ENCODE assay signal across 28 cellular contexts in the genomic region with DNA sequence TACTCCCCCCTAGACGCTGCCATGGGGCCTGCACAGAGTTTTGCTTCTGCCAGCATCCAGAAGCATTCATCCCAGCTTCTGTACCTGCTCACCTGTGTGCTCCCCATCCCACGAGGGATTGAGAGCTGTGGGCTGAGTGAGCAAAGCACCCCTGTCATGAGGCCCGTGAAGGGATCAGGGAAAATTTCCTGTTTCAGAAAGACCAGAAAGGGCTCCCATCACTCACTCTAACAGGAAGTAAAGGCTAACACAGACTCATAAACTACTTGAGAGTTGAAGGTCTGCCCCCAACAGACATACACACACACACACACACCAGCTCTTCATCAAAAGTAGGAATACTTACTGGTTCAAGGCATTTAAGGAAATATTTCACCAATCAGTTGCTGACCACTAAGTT.
"Had no signal": no experiment of that assay in that cellular context is flagged by ENCODE, and none has a peak within 500 bp of the region (broad histone marks: within the 10 kb centered on the region; RNA-seq: fewer than 3 reads in every experiment).

No MANE protein-coding gene starts in this region.

- H3K4me1 Mint-ChIP-seq: immature natural killer cell; naive thymus-derived CD4-positive, alpha-beta T cell; stimulated activated effector memory CD8-positive, alpha-beta T cell treated with anti-CD3 and anti-CD28 coated beads, Interleukin-12 subunit alpha, Interleukin-12 subunit beta, amount 100 ng/mL, for 72 hours had no signal

- H3K36me3 Mint-ChIP-seq: immature natural killer cell; naive thymus-derived CD4-positive, alpha-beta T cell; natural killer cell treated with Interleukin-12 subunit alpha and Interleukin-12 subunit beta and Interleukin-15 and Interleukin-18, amount 100 ng/mL, for 72 hours; stimulated activated effector memory CD8-positive, alpha-beta T cell treated with anti-CD3 and anti-CD28 coated beads, Interleukin-12 subunit alpha, Interleukin-12 subunit beta, amount 100 ng/mL, for 72 hours; type B pancreatic cell had no signal

- H3K27me3 ChIP-seq: heart right ventricle, hepatocyte, left lung, pancreas, sigmoid colon, spleen, tibial nerve, uterus had no signal

- ATAC-seq: heart right ventricle; left colon; left lung; lower lobe of right lung; mucosa of descending colon; naive thymus-derived CD4-positive, alpha-beta T cell; natural killer cell treated with Interleukin-12 subunit alpha and Interleukin-12 subunit beta and Interleukin-15 and Interleukin-18, amount 100 ng/mL, for 72 hours; pancreas; right cardiac atrium had no signal

- H3K27me3 Mint-ChIP-seq: naive thymus-derived CD4-positive, alpha-beta T cell; natural killer cell treated with Interleukin-12 subunit alpha and Interleukin-12 subunit beta and Interleukin-15 and Interleukin-18, amount 100 ng/mL, for 72 hours; stimulated activated naive CD8-positive, alpha-beta T cell treated with anti-CD3 and anti-CD28 coated beads, Interleukin-15, Interleukin-2, amounts not matched to agents 100 ng/mL and 50 ng/mL, for 24 hours; type B pancreatic cell had no signal

- H3K9me3 ChIP-seq: pancreas, prostate gland, sigmoid colon had no signal

- H3K4me2 ChIP-seq: hepatocyte had no signal

- H2AFZ ChIP-seq: hepatocyte had no signal

- H3K4me3 Mint-ChIP-seq: immature natural killer cell; naive thymus-derived CD4-positive, alpha-beta T cell; natural killer cell treated with Interleukin-12 subunit alpha and Interleukin-12 subunit beta and Interleukin-15 and Interleukin-18, amount 100 ng/mL, for 72 hours; stimulated activated effector memory CD8-positive, alpha-beta T cell treated with anti-CD3 and anti-CD28 coated beads, Interleukin-12 subunit alpha, Interleukin-12 subunit beta, amount 100 ng/mL, for 72 hours; stimulated activated naive CD8-positive, alpha-beta T cell treated with anti-CD3 and anti-CD28 coated beads, Interleukin-15, Interleukin-2, amounts not matched to agents 100 ng/mL and 50 ng/mL, for 24 hours; type B pancreatic cell had no signal

- H3K9me3 Mint-ChIP-seq: type B pancreatic cell had no signal

- H3K36me3 ChIP-seq: heart right ventricle, left lung, lower lobe of right lung, pancreas, prostate gland, sigmoid colon, spleen, tibial nerve, uterus had no signal

- H3K4me1 ChIP-seq: heart right ventricle, left lung, lower lobe of right lung, pancreas, prostate gland, sigmoid colon, spleen, tibial nerve, uterus had no signal

- H3K4me3 ChIP-seq: heart right ventricle, hepatocyte, left lung, lower lobe of right lung, mucosa of descending colon, pancreas, prostate gland, sigmoid colon, spleen, tibial nerve, uterus had no signal

- H3K79me2 ChIP-seq: hepatocyte had no signal

- DNase-seq: heart right ventricle; immature natural killer cell; kidney; left colon; left lung; lower lobe of right lung; midbrain; mucosa of descending colon; naive thymus-derived CD4-positive, alpha-beta T cell; nucleus accumbens; pancreas; posterior cingulate gyrus; retina; right cardiac atrium; sigmoid colon; small intestine; spleen; stimulated activated CD4-positive, alpha-beta T cell treated with anti-CD3 and anti-CD28 coated beads, Interleukin-4, amount 100 ng/mL, for 24 hours; stimulated activated naive CD4-positive, alpha-beta T cell; substantia nigra; uterus had no signal

- H3K27ac ChIP-seq: heart right ventricle, hepatocyte, left lung, lower lobe of right lung, pancreas, prostate gland, sigmoid colon, spleen, uterus had no signal

- H3K27ac Mint-ChIP-seq: immature natural killer cell; naive thymus-derived CD4-positive, alpha-beta T cell; natural killer cell treated with Interleukin-12 subunit alpha and Interleukin-12 subunit beta and Interleukin-15 and Interleukin-18, amount 100 ng/mL, for 72 hours; stimulated activated effector memory CD8-positive, alpha-beta T cell treated with anti-CD3 and anti-CD28 coated beads, Interleukin-12 subunit alpha, Interleukin-12 subunit beta, amount 100 ng/mL, for 72 hours; stimulated activated naive CD8-positive, alpha-beta T cell treated with anti-CD3 and anti-CD28 coated beads, Interleukin-15, Interleukin-2, amounts not matched to agents 100 ng/mL and 50 ng/mL, for 24 hours; type B pancreatic cell had no signal
